Comparison of ENCODE assay signal across 8 cellular contexts in the genomic region with DNA sequence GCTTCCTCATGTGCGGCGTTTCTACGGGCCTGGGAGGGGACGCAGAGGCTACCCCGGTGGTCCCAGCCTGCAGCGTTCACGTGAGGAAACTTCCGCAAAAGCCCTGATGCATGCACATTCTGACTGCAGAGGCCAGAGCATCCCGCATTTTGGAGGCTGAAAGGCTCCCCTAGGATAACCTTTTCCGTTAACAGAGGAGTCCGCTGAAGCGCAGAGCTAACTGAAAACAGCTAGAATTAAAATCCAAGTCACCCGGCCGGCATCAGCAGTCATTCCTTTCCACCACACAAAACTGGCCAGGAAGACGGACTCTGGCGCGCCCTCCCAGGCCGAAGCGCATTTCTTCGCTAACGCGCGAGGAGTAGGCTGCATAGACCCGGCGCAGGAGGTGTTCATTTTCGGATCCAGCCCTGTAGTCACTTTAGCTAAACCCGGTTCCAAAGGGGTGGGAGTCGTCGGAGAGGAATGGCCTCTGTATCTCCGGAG. TPM values are rescaled to one million over a fixed set of nuclear protein-coding genes. Genes with fewer than 3 reads are reported as not detected.
DNase-seq lines count a peak whose midpoint lies in the region; ATAC-seq and TF ChIP-seq lines count a peak whose summit lies in the region.

No MANE protein-coding gene starts in this region.

- peaks cover 72% of the 10 kb centered on the region for H3K27me3 Mint-ChIP-seq in activated naive CD4-positive, alpha-beta T cell treated with anti-CD3 and anti-CD28 coated beads, Interleukin-2, amount 10 ng/mL, durations not matched to agents 7 days and 5 days
- peaks cover 16% of the 10 kb centered on the region for H3K27me3 Mint-ChIP-seq in endothelial cell (ENCODE audit: unreplicated experiment)

- peak overlapping the region; percentile 66 for H3K4me3 Mint-ChIP-seq in activated naive CD4-positive, alpha-beta T cell treated with anti-CD3 and anti-CD28 coated beads, Interleukin-2, amount 10 ng/mL, durations not matched to agents 7 days and 5 days
- peak overlapping the region; percentile 93 for H3K4me3 Mint-ChIP-seq in endothelial cell (ENCODE audit: unreplicated experiment)

- CTCF ChIA-PET in activated naive CD4-positive, alpha-beta T cell treated with anti-CD3 and anti-CD28 coated beads, Interleukin-2, amount 10 ng/mL, durations not matched to agents 7 days and 5 days (lab: Charles Lee), result interaction anchor here (1.3 to 2.1 kb wide), 2 partner anchors 21 to 35 kb away, joined by 3 to 6 read pairs; no protein-coding TSS in a partner anchor
- CTCF ChIA-PET in Panc1 (lab: Charles Lee), result no interaction called here

- H3K9me3 ChIP-seq in Panc1 (ENCODE audit: control insufficient read depth, insufficient read depth, low read depth, low read length) (no peaks in the 10 kb centered on the region), mononuclear cell (ENCODE audit: low read depth, low read length) (peaks cover 6% of the 10 kb centered on the region)

- peaks cover 4% of the 10 kb centered on the region for H3K9me3 Mint-ChIP-seq in activated naive CD4-positive, alpha-beta T cell treated with anti-CD3 and anti-CD28 coated beads, Interleukin-2, amount 10 ng/mL, durations not matched to agents 7 days and 5 days
- no peaks in the 10 kb centered on the region for H3K9me3 Mint-ChIP-seq in endothelial cell (ENCODE audit: unreplicated experiment)

- peak overlapping the region; percentile 61; the same call in 1 of the 2 replicates for H3K27ac ChIP-seq in Panc1 (ENCODE audit: low read length)
- H3K27ac ChIP-seq in urinary bladder (ENCODE audit: low read depth), result peak overlapping the region; percentile 85

- in situ Hi-C loops in Panc1 (cut with HindIII; ENCODE audit: low pct_unique_long_range_greater_than_20kb, low sequenced_read_pairs), result no loop called here

- TF ChIP-seq CTCF in Panc1 (IDR thresholded peaks at IDR 0.05) (no peak), endothelial cell (IDR thresholded peaks at IDR 0.05; ENCODE audit: unreplicated experiment) (no peak)

- peaks cover 22% of the 10 kb centered on the region for H3K4me1 ChIP-seq in Panc1 (ENCODE audit: control insufficient read depth, insufficient read depth, low read length)
- peaks cover 24% of the 10 kb centered on the region for H3K4me1 ChIP-seq in mononuclear cell (ENCODE audit: insufficient read depth, low read length)
- H3K4me1 ChIP-seq in urinary bladder (ENCODE audit: insufficient read depth), result peaks cover 5% of the 10 kb centered on the region

- no TSS peak for BruUV-seq in Panc1 (replicated peaks; lab: Mats Ljungman, UMichigan)

- H3K4me3 ChIP-seq in Panc1 (ENCODE audit: low read depth in 2 of 2, low read length in 2 of 2), result peak overlapping the region; percentile 49 to 85
- H3K4me3 ChIP-seq in mononuclear cell (ENCODE audit: low read length), result peak overlapping the region; percentile 29
- peak overlapping the region; percentile 55 for H3K4me3 ChIP-seq in urinary bladder (ENCODE audit: low read depth, low read length)

- intact Hi-C loops in Panc1 (cut with micrococcal nuclease; ENCODE audit: unreplicated experiment), result no loop called here

- WGBS in urinary bladder, result 3% methylated on average over 30 of the region's 30 CpGs

- H3K36me3 ChIP-seq in Panc1 (ENCODE audit: control insufficient read depth, insufficient read depth, low read length) (peaks cover 10% of the 10 kb centered on the region; the same call in 1 of the 2 replicates), urinary bladder (ENCODE audit: insufficient read depth) (no peaks in the 10 kb centered on the region)

- ATAC-seq in Panc1 (peak; percentile 32), GM21515 (IDR thresholded peaks at IDR 0.05; ENCODE audit: unreplicated experiment) (no peak)

- peaks cover 8% of the 10 kb centered on the region for H3K36me3 Mint-ChIP-seq in activated naive CD4-positive, alpha-beta T cell treated with anti-CD3 and anti-CD28 coated beads, Interleukin-2, amount 10 ng/mL, durations not matched to agents 7 days and 5 days
- peaks cover 31% of the 10 kb centered on the region for H3K36me3 Mint-ChIP-seq in endothelial cell (ENCODE audit: low read depth, unreplicated experiment)

- no peak for DNase-seq in activated naive CD4-positive, alpha-beta T cell treated with anti-CD3 and anti-CD28 coated beads, Interleukin-2, amount 10 ng/mL, durations not matched to agents 7 days and 5 days
- DNase-seq in activated naive CD4-positive, alpha-beta T cell treated with Interleukin-2 at 50 U/mL for 16 hours, result no peak
- DNase-seq in Panc1 (ENCODE audit: low read depth, low spot score), result no peak
- DNase-seq in endothelial cell (ENCODE audit: low spot score), result peak; percentile 58
- no peak for DNase-seq in NCI-H1694 treated with DMSO at 0.1 percent for 48 hours (lab: John Stamatoyannopoulos, UW)

- H3K27me3 ChIP-seq in Panc1 (ENCODE audit: control insufficient read depth, insufficient read depth, low read length) (no peaks in the 10 kb centered on the region), mononuclear cell (ENCODE audit: insufficient read depth, low read length) (peaks cover 18% of the 10 kb centered on the region)

- no peak overlapping the region for H3K27ac Mint-ChIP-seq in activated naive CD4-positive, alpha-beta T cell treated with anti-CD3 and anti-CD28 coated beads, Interleukin-2, amount 10 ng/mL, durations not matched to agents 7 days and 5 days
- peak overlapping the region; percentile 77 for H3K27ac Mint-ChIP-seq in endothelial cell (ENCODE audit: unreplicated experiment)

- H3K4me1 Mint-ChIP-seq in activated naive CD4-positive, alpha-beta T cell treated with anti-CD3 and anti-CD28 coated beads, Interleukin-2, amount 10 ng/mL, durations not matched to agents 7 days and 5 days, result peaks cover 16% of the 10 kb centered on the region
- peaks cover 45% of the 10 kb centered on the region for H3K4me1 Mint-ChIP-seq in endothelial cell (ENCODE audit: unreplicated experiment)

- POLR2A ChIA-PET in Panc1 (lab: Charles Lee), result interaction anchor here (1.0 kb wide), 1 partner anchor 8 kb away, joined by 3 read pairs; no protein-coding TSS in a partner anchor

RNA-seq across cellular contexts. Expression of a gene that starts 0.7 kb away (rescaled TPM):
- total RNA-seq in Panc1 (2021; ENCODE audit: unreplicated experiment), result 125 TPM
- 310 TPM for polyA plus RNA-seq in Panc1 (2012; ENCODE audit: insufficient read length)
- total RNA-seq in endothelial cell (ENCODE audit: unreplicated experiment), result 301 TPM
- total RNA-seq in mononuclear cell, result 36.7 TPM
- total RNA-seq in urinary bladder, result 441 TPM
- 310 TPM for polyA plus RNA-seq in urinary bladder

RNA-seq across cellular contexts. Expression of a gene that starts 53.1 kb away (rescaled TPM):
- total RNA-seq in Panc1 (2021; ENCODE audit: unreplicated experiment) (not detected), endothelial cell (ENCODE audit: unreplicated experiment) (0.97 TPM), mononuclear cell (not detected), urinary bladder (0.48 TPM)
- polyA plus RNA-seq in Panc1 (2012; ENCODE audit: insufficient read length), result not detected
- 2.2 TPM for polyA plus RNA-seq in urinary bladder
